ENCODE assay signal across 17 cellular contexts in the genomic region with DNA sequence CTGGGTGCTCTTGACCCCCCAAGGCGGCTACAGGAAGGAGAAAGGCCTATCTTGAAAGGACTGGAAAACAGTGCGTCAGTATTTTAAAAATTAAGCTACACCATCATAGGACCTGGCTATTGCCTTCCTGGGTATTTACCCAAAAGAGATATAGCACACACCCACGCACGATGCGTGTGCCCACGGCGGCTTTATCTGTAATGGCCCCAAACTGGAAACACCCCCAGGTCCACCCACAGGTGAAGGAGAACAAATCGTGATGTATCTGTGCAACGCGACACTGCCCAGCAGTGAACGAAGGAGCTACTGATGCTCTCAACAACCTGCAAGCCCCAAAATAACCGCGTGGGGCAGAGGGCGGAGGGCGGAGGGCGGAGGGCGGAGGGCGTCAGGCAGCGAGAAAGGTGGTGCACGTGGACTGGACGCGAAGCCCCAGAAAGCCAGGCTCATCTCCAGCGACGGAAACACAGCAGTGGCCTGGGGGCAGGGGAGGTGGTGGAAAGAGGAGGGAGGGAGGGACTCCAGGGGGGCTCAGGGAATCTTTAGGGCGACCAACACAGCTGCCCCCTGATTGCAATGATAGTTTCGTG. TPM values are rescaled to one million over a fixed set of nuclear protein-coding genes. Genes with fewer than 3 reads are reported as not detected.
DNase-seq lines count a peak whose midpoint lies in the region; ATAC-seq, FAIRE-seq and TF ChIP-seq lines count a peak whose summit lies in the region.
"Had no signal": no experiment of that assay in that cellular context is flagged by ENCODE, and none has a peak within 500 bp of the region (broad histone marks: within the 10 kb centered on the region; RNA-seq: fewer than 3 reads in every experiment).

No MANE protein-coding gene starts in this region.

- H3K4me3 ChIP-seq in A549 (no peak overlapping the region), PC-9 (no peak overlapping the region; the same call in 1 of the 2 replicates), HepG2 (replicated peaks in 1 of 3; ENCODE audit: insufficient read depth in 1 of 3, low read depth in 2 of 3, low read length in 3 of 3) (no peak overlapping the region)
- H3K4me3 ChIP-seq: gastrocnemius medialis, ovary, sigmoid colon had no signal

- ATAC-seq in A549 (no peak), HepG2 (no peak), GM19035 (IDR thresholded peaks at IDR 0.05; ENCODE audit: unreplicated experiment) (no peak)
- ATAC-seq: gastrocnemius medialis, Right ventricle myocardium inferior had no signal

- no peaks in the 10 kb centered on the region for H3K36me3 ChIP-seq in PC-9 (ENCODE audit: low read depth)
- H3K36me3 ChIP-seq in HepG2 (replicated peaks in 1 of 2; ENCODE audit: control insufficient read depth in 1 of 2, insufficient read depth in 2 of 2, low read length in 2 of 2): no peaks in the 10 kb centered on the region
- H3K36me3 ChIP-seq: brain microvascular endothelial cell, gastrocnemius medialis, ovary, sigmoid colon had no signal

- CTCF ChIA-PET in A549 (lab: Yijun Ruan, JAX) (interaction anchor here (0.6 to 1.5 kb wide), 9 partner anchors 8 to 177 kb away, joined by 3 to 9 read pairs (median 3); a partner anchor contains a TSS), PC-9 (lab: Charles Lee) (no interaction called here), HepG2 (lab: Yijun Ruan, JAX; ENCODE audit: low intra/inter-chr PET ratio, low total read pairs) (no interaction called here)

- H3K27me3 ChIP-seq in PC-9 (ENCODE audit: insufficient read depth, low read depth) (no peaks in the 10 kb centered on the region), HepG2 (ENCODE audit: control insufficient read depth in 1 of 2, insufficient read depth in 2 of 2, low read length in 2 of 2) (peaks cover 23 to 53% of the 10 kb centered on the region in 2 experiments)
- H3K27me3 ChIP-seq: brain microvascular endothelial cell, ovary had no signal

- TF ChIP-seq POLR2A in A549 (IDR thresholded peaks at IDR 0.05; ENCODE audit: low read length) (no peak), HepG2 (IDR thresholded peaks at IDR 0.05; ENCODE audit: insufficient read depth in 1 of 2, low read depth in 2 of 2, low read length in 2 of 2) (no peak)

- peaks cover 5 to 16% (median 9%) of the 10 kb centered on the region in 3 donors for H3K27me3 Mint-ChIP-seq in immature natural killer cell (ENCODE audit: low read depth in 3 of 3)
- H3K27me3 Mint-ChIP-seq: stimulated activated naive CD8-positive, alpha-beta T cell treated with anti-CD3 and anti-CD28 coated beads, Interleukin-15, amount 100 ng/mL, for 72 hours had no signal

- intact Hi-C loops in PC-9 (cut with micrococcal nuclease; ENCODE audit: unreplicated experiment): no loop called here
- intact Hi-C loops in HepG2 (cut with micrococcal nuclease; ENCODE audit: unreplicated experiment): no loop called here

- H3K9ac ChIP-seq in HepG2 (ENCODE audit: insufficient read depth, low read depth, low read length): no peak overlapping the region

- no peaks in the 10 kb centered on the region for H4K20me1 ChIP-seq in PC-9 (ENCODE audit: insufficient read depth)
- no peaks in the 10 kb centered on the region for H4K20me1 ChIP-seq in HepG2 (ENCODE audit: insufficient read depth, low read length)

- H3K4me1 ChIP-seq in A549 (peaks cover 15% of the 10 kb centered on the region; the same call in 2 of the 3 replicates), PC-9 (replicated peaks; ENCODE audit: insufficient read depth) (peaks cover 10% of the 10 kb centered on the region), HepG2 (ENCODE audit: insufficient read depth, low read length) (peaks cover 32% of the 10 kb centered on the region)
- H3K4me1 ChIP-seq: gastrocnemius medialis had no signal

- TF ChIP-seq EP300 in A549 (IDR thresholded peaks at IDR 0.05) (no peak), HepG2 (IDR thresholded peaks at IDR 0.05; ENCODE audit: low read depth in 2 of 2, low read length in 2 of 2) (no peak), HepG2 (CRISPR knock-in tag; IDR thresholded peaks at IDR 0.05; ENCODE audit: borderline replicate concordance) (no peak)

- H3K4me3 Mint-ChIP-seq in immature natural killer cell: peak overlapping the region; percentile 31 to 85 (median 56)

- H3K9me2 ChIP-seq in PC-9 (ENCODE audit: insufficient read depth): no peaks in the 10 kb centered on the region

- H3K4me1 Mint-ChIP-seq in immature natural killer cell: peaks cover 55 to 60% of the 10 kb centered on the region in 2 donors

- TF ChIP-seq RAD21 in A549 (conservative IDR thresholded peaks at IDR 0.05 in 1 of 2, IDR thresholded peaks at IDR 0.05 in 1 of 2) (no peak), HepG2 (CRISPR knock-in tag; IDR thresholded peaks at IDR 0.05) (no peak)

- 91% methylated on average over 26 of the region's 26 CpGs for WGBS in A549 (ENCODE audit: missing lambda C conversion rate)
- WGBS in HepG2 (ENCODE audit: low lambda C conversion rate): 60% methylated on average over 19 of the region's 26 CpGs

- H3K4me2 ChIP-seq in A549 (peak overlapping the region; percentile 40; the same call in 2 of the 3 replicates), PC-9 (peak overlapping the region; percentile 65), HepG2 (ENCODE audit: low read depth, low read length) (no peak overlapping the region)

- no peak for FAIRE-seq in A549 (lab: Jason Lieb, UNC)
- FAIRE-seq in HepG2 (lab: Jason Lieb, UNC): no peak
- FAIRE-seq: urothelium cell line had no signal

- H3K79me2 ChIP-seq in PC-9 (ENCODE audit: low read depth) (no peaks in the 10 kb centered on the region), HepG2 (ENCODE audit: insufficient read depth, low read length) (no peaks in the 10 kb centered on the region)

- in situ Hi-C loops in HepG2 (cut with HindIII; ENCODE audit: extremely low pct_ligation_motif_present, low pct_unique_long_range_greater_than_20kb): no loop called here

- no peak for TF ChIP-seq CTCF in A549 (IDR thresholded peaks at IDR 0.05)
- TF ChIP-seq CTCF in PC-9 (conservative IDR thresholded peaks at IDR 0.05): no peak
- no peak for TF ChIP-seq CTCF in HepG2 (CRISPR knock-in tag; IDR thresholded peaks at IDR 0.05)

- peaks cover 8% of the 10 kb centered on the region; the same call in 1 of the 2 replicates for H3F3A ChIP-seq in PC-9 (ENCODE audit: insufficient read depth, low read depth)

- H3K36me3 Mint-ChIP-seq in immature natural killer cell: no peaks in the 10 kb centered on the region

- no peak overlapping the region for H2AFZ ChIP-seq in PC-9
- H2AFZ ChIP-seq in HepG2 (ENCODE audit: low read length): no peak overlapping the region

- BruUV-seq in PC-9 (replicated peaks; lab: Mats Ljungman, UMichigan) (no TSS peak), HepG2 (replicated peaks; lab: Mats Ljungman, UMichigan) (no TSS peak)

- no peaks in the 10 kb centered on the region for H3K9me3 Mint-ChIP-seq in immature natural killer cell
- H3K9me3 Mint-ChIP-seq: stimulated activated naive CD8-positive, alpha-beta T cell treated with anti-CD3 and anti-CD28 coated beads, Interleukin-15, amount 100 ng/mL, for 72 hours had no signal

- peak overlapping the region; percentile 57 to 93 (median 66) for H3K27ac Mint-ChIP-seq in immature natural killer cell

- H3K27ac ChIP-seq in A549: peak overlapping the region in 1 of 2 experiments; percentile 75; a peak in 3 of 6 replicates
- H3K27ac ChIP-seq in PC-9: no peak overlapping the region
- no peak overlapping the region for H3K27ac ChIP-seq in HepG2 (ENCODE audit: extremely low read length, insufficient read depth, low read length)
- H3K27ac ChIP-seq: brain microvascular endothelial cell, gastrocnemius medialis, ovary, sigmoid colon, VCaP had no signal

- POLR2A ChIA-PET in A549 (lab: Yijun Ruan, JAX): no interaction called here
- POLR2A ChIA-PET in PC-9 (lab: Charles Lee; ENCODE audit: unreplicated experiment): interaction anchor here (1.0 kb wide), 1 partner anchor 11 kb away, joined by 3 read pairs; no protein-coding TSS in a partner anchor
- POLR2A ChIA-PET in HepG2 (lab: Yijun Ruan, JAX): interaction anchor here (0.7 kb wide), 1 partner anchor 74 kb away, joined by 5 read pairs; no protein-coding TSS in a partner anchor

- DNase-seq in A549 (ENCODE audit: low read depth in 1 of 2, low spot score in 1 of 2) (no peak), PC-9 (no peak), immature natural killer cell (no peak), DMS79 (lab: John Stamatoyannopoulos, UW) (no peak), HepG2 (ENCODE audit: low spot score) (no peak)
- DNase-seq: brain microvascular endothelial cell; dermis blood vessel endothelial cell; gastrocnemius medialis; NCI-H1048; NCI-H2081 treated with DMSO at 0.1 percent for 48 hours; ovary; sigmoid colon; stimulated activated naive CD8-positive, alpha-beta T cell treated with anti-CD3 and anti-CD28 coated beads, Interleukin-15, amount 100 ng/mL, for 72 hours had no signal

- H3K9me3 ChIP-seq in A549: no peaks in the 10 kb centered on the region
- H3K9me3 ChIP-seq in PC-9 (ENCODE audit: insufficient read depth, low read depth): no peaks in the 10 kb centered on the region
- H3K9me3 ChIP-seq in HepG2 (ENCODE audit: low read length): no peaks in the 10 kb centered on the region
- H3K9me3 ChIP-seq: gastrocnemius medialis, ovary, sigmoid colon had no signal

RNA-seq across cellular contexts. Expression of a gene that starts 12.4 kb away (rescaled TPM):
- polyA plus RNA-seq in A549 (2011; rRNA removed) (0.31 and 0.33 TPM in 2 replicates), A549 (2017; fragmentation: RNase III; extraction: RNeasy Plus Mini Kit Qiagen cat#74134 plus additional on column Dnase treatment) (0.18 to 0.34 TPM (median 0.26 TPM) in 3 replicates), immature natural killer cell (100 to 1,000 TPM in 2 of 3 donors, 10 to 100 TPM in 1; 93.2 to 201 (median 164) TPM), HepG2 (2011; rRNA removed) (0.31 and 0.50 TPM in 2 replicates)
- 0.50 and 0.61 TPM in 2 replicates for polyA plus RNA-seq in A549 (2012; cell fraction: cytosol; rRNA removed)
- 0.66 and 1.0 TPM in 2 replicates for polyA plus RNA-seq in A549 (2012; cell fraction: nucleus; rRNA removed)
- polyA minus RNA-seq in A549 (2011; rRNA and poly(A)+ RNA removed): not detected in 2 replicates
- total RNA-seq in PC-9 (2021) (1.7 and 2.0 TPM in 2 replicates), HepG2 (2016; rRNA removed; fragmentation: Illumina TruSeq; extraction: Trizol) (0.33 TPM in 1 of 2 replicates, not detected in the other)
- not detected in 2 replicates for total RNA-seq in HepG2 (2016; cell fraction: cytosol; rRNA removed; fragmentation: Illumina TruSeq; extraction: Trizol; ENCODE audit: low read depth)
- not detected in 2 replicates for total RNA-seq in HepG2 (2016; cell fraction: insoluble cytoplasmic fraction; rRNA removed; fragmentation: Illumina TruSeq; extraction: Trizol)
- not detected in 2 replicates for total RNA-seq in HepG2 (2016; cell fraction: membrane; rRNA removed; fragmentation: Illumina TruSeq; extraction: Trizol)
- total RNA-seq in HepG2 (2016; cell fraction: nucleus; rRNA removed; fragmentation: Illumina TruSeq; extraction: Trizol): not detected in 2 replicates
- 0.12 and 0.13 TPM in 2 replicates for polyA plus RNA-seq in HepG2 (2011; cell fraction: cytosol; rRNA removed)
- 0.90 and 1.8 TPM in 2 replicates for polyA plus RNA-seq in HepG2 (2011; cell fraction: nucleus; rRNA removed)
- polyA plus RNA-seq in HepG2 (2012): not detected in 2 replicates
- polyA plus RNA-seq in HepG2 (2016; cell fraction: cytosol; fragmentation: Illumina TruSeq; extraction: Trizol; ENCODE audit: low read depth): not detected in 2 replicates
- not detected in 2 replicates for polyA plus RNA-seq in HepG2 (2016; cell fraction: insoluble cytoplasmic fraction; fragmentation: Illumina TruSeq; extraction: Trizol; ENCODE audit: low read depth)
- polyA plus RNA-seq in HepG2 (2016; cell fraction: membrane; fragmentation: Illumina TruSeq; extraction: Trizol; ENCODE audit: low read depth): not detected in 2 replicates
- polyA plus RNA-seq in HepG2 (2016; cell fraction: nucleus; fragmentation: Illumina TruSeq; extraction: Trizol; ENCODE audit: insufficient read depth, low read depth): not detected in 2 replicates
- polyA minus RNA-seq in HepG2 (2011; rRNA and poly(A)+ RNA removed; ENCODE audit: low replicate concordance): 4.6 TPM in 1 of 2 replicates, not detected in the other
- polyA minus RNA-seq in HepG2 (2011; cell fraction: cytosol; rRNA and poly(A)+ RNA removed): not detected in 2 replicates
- not detected in 2 replicates for polyA minus RNA-seq in HepG2 (2011; cell fraction: nucleus; rRNA and poly(A)+ RNA removed)

RNA-seq across cellular contexts. Expression of a gene that starts 12.9 kb away (rescaled TPM):
- polyA plus RNA-seq in A549 (2011; rRNA removed) (0.74 and 1.8 TPM in 2 replicates), A549 (2017; fragmentation: RNase III; extraction: RNeasy Plus Mini Kit Qiagen cat#74134 plus additional on column Dnase treatment) (2.8 to 3.6 TPM (median 3.0 TPM) in 3 replicates), immature natural killer cell (not detected), HepG2 (2011; rRNA removed) (6.9 and 7.5 TPM in 2 replicates)
- 1.2 and 1.4 TPM in 2 replicates for polyA plus RNA-seq in A549 (2012; cell fraction: cytosol; rRNA removed)
- polyA plus RNA-seq in A549 (2012; cell fraction: nucleus; rRNA removed): 24.8 and 36.0 TPM in 2 replicates
- polyA minus RNA-seq in A549 (2011; rRNA and poly(A)+ RNA removed): 0.70 and 0.88 TPM in 2 replicates
- total RNA-seq in PC-9 (2021) (9.3 and 14.2 TPM in 2 replicates), HepG2 (2016; rRNA removed; fragmentation: Illumina TruSeq; extraction: Trizol) (1.2 and 3.4 TPM in 2 replicates)
- 0.97 TPM in 1 of 2 replicates, not detected in the other for total RNA-seq in HepG2 (2016; cell fraction: cytosol; rRNA removed; fragmentation: Illumina TruSeq; extraction: Trizol; ENCODE audit: low read depth)
- total RNA-seq in HepG2 (2016; cell fraction: insoluble cytoplasmic fraction; rRNA removed; fragmentation: Illumina TruSeq; extraction: Trizol): 0.89 and 3.4 TPM in 2 replicates
- total RNA-seq in HepG2 (2016; cell fraction: membrane; rRNA removed; fragmentation: Illumina TruSeq; extraction: Trizol): 1.1 and 1.4 TPM in 2 replicates
- 4.3 and 4.4 TPM in 2 replicates for total RNA-seq in HepG2 (2016; cell fraction: nucleus; rRNA removed; fragmentation: Illumina TruSeq; extraction: Trizol)
- 1.1 and 1.6 TPM in 2 replicates for polyA plus RNA-seq in HepG2 (2011; cell fraction: cytosol; rRNA removed)
- 68.8 and 75.7 TPM in 2 replicates for polyA plus RNA-seq in HepG2 (2011; cell fraction: nucleus; rRNA removed)
- 5.5 and 6.7 TPM in 2 replicates for polyA plus RNA-seq in HepG2 (2012)
- 0.62 and 0.70 TPM in 2 replicates for polyA plus RNA-seq in HepG2 (2016; cell fraction: cytosol; fragmentation: Illumina TruSeq; extraction: Trizol; ENCODE audit: low read depth)
- polyA plus RNA-seq in HepG2 (2016; cell fraction: insoluble cytoplasmic fraction; fragmentation: Illumina TruSeq; extraction: Trizol; ENCODE audit: low read depth): 1.5 and 1.7 TPM in 2 replicates
- 1.4 and 1.7 TPM in 2 replicates for polyA plus RNA-seq in HepG2 (2016; cell fraction: membrane; fragmentation: Illumina TruSeq; extraction: Trizol; ENCODE audit: low read depth)
- polyA plus RNA-seq in HepG2 (2016; cell fraction: nucleus; fragmentation: Illumina TruSeq; extraction: Trizol; ENCODE audit: insufficient read depth, low read depth): 23.3 and 27.4 TPM in 2 replicates
- polyA minus RNA-seq in HepG2 (2011; rRNA and poly(A)+ RNA removed; ENCODE audit: low replicate concordance): 3.2 and 7.0 TPM in 2 replicates
- 1.6 and 3.5 TPM in 2 replicates for polyA minus RNA-seq in HepG2 (2011; cell fraction: cytosol; rRNA and poly(A)+ RNA removed)
- polyA minus RNA-seq in HepG2 (2011; cell fraction: nucleus; rRNA and poly(A)+ RNA removed): 5.3 and 7.7 TPM in 2 replicates
- total RNA-seq: dermis blood vessel endothelial cell, gastrocnemius medialis had no signal

RNA-seq across cellular contexts. Expression of a gene that starts 17.9 kb away (rescaled TPM):
- polyA plus RNA-seq in A549 (2011; rRNA removed) (0.04 and 0.19 TPM in 2 replicates), A549 (2017; fragmentation: RNase III; extraction: RNeasy Plus Mini Kit Qiagen cat#74134 plus additional on column Dnase treatment) (0.05 to 0.08 TPM (median 0.08 TPM) in 3 replicates), immature natural killer cell (not detected), HepG2 (2011; rRNA removed) (not detected in 2 replicates)
- 0.01 and 0.04 TPM in 2 replicates for polyA plus RNA-seq in A549 (2012; cell fraction: cytosol; rRNA removed)
- 0.39 and 0.48 TPM in 2 replicates for polyA plus RNA-seq in A549 (2012; cell fraction: nucleus; rRNA removed)
- polyA minus RNA-seq in A549 (2011; rRNA and poly(A)+ RNA removed): not detected in 2 replicates
- total RNA-seq in PC-9 (2021) (0.41 and 0.43 TPM in 2 replicates), HepG2 (2016; rRNA removed; fragmentation: Illumina TruSeq; extraction: Trizol) (not detected in 2 replicates)
- total RNA-seq in HepG2 (2016; cell fraction: cytosol; rRNA removed; fragmentation: Illumina TruSeq; extraction: Trizol; ENCODE audit: low read depth): not detected in 2 replicates
- not detected in 2 replicates for total RNA-seq in HepG2 (2016; cell fraction: insoluble cytoplasmic fraction; rRNA removed; fragmentation: Illumina TruSeq; extraction: Trizol)
- not detected in 2 replicates for total RNA-seq in HepG2 (2016; cell fraction: membrane; rRNA removed; fragmentation: Illumina TruSeq; extraction: Trizol)
- not detected in 2 replicates for total RNA-seq in HepG2 (2016; cell fraction: nucleus; rRNA removed; fragmentation: Illumina TruSeq; extraction: Trizol)
- polyA plus RNA-seq in HepG2 (2011; cell fraction: cytosol; rRNA removed): not detected in 2 replicates
- polyA plus RNA-seq in HepG2 (2011; cell fraction: nucleus; rRNA removed): 0.40 and 0.43 TPM in 2 replicates
- polyA plus RNA-seq in HepG2 (2012): not detected in 2 replicates
- not detected in 2 replicates for polyA plus RNA-seq in HepG2 (2016; cell fraction: cytosol; fragmentation: Illumina TruSeq; extraction: Trizol; ENCODE audit: low read depth)
- polyA plus RNA-seq in HepG2 (2016; cell fraction: insoluble cytoplasmic fraction; fragmentation: Illumina TruSeq; extraction: Trizol; ENCODE audit: low read depth): not detected in 2 replicates
- not detected in 2 replicates for polyA plus RNA-seq in HepG2 (2016; cell fraction: membrane; fragmentation: Illumina TruSeq; extraction: Trizol; ENCODE audit: low read depth)
- not detected in 2 replicates for polyA plus RNA-seq in HepG2 (2016; cell fraction: nucleus; fragmentation: Illumina TruSeq; extraction: Trizol; ENCODE audit: insufficient read depth, low read depth)
- polyA minus RNA-seq in HepG2 (2011; rRNA and poly(A)+ RNA removed; ENCODE audit: low replicate concordance): 3.1 TPM in 1 of 2 replicates, not detected in the other
- polyA minus RNA-seq in HepG2 (2011; cell fraction: cytosol; rRNA and poly(A)+ RNA removed): not detected in 2 replicates
- polyA minus RNA-seq in HepG2 (2011; cell fraction: nucleus; rRNA and poly(A)+ RNA removed): 0.13 and 0.25 TPM in 2 replicates
- total RNA-seq: dermis blood vessel endothelial cell had no signal

RNA-seq across cellular contexts. Expression of a gene that starts 19.9 kb away (rescaled TPM):
- polyA plus RNA-seq in A549 (2011; rRNA removed): 0.41 and 0.45 TPM in 2 replicates
- 1.2 TPM in 2 replicates for polyA plus RNA-seq in A549 (2012; cell fraction: cytosol; rRNA removed)
- 3.6 and 7.5 TPM in 2 replicates for polyA plus RNA-seq in A549 (2012; cell fraction: nucleus; rRNA removed)
- polyA plus RNA-seq in A549 (2017; fragmentation: RNase III; extraction: RNeasy Plus Mini Kit Qiagen cat#74134 plus additional on column Dnase treatment): 1.1 to 1.3 TPM (median 1.1 TPM) in 3 replicates
- not detected in 2 replicates for polyA minus RNA-seq in A549 (2011; rRNA and poly(A)+ RNA removed)
- 2.3 and 4.4 TPM in 2 replicates for total RNA-seq in PC-9 (2021)
- polyA plus RNA-seq in immature natural killer cell: 1 to 10 TPM; 1.7 to 5.1 (median 2.1) TPM
- total RNA-seq in HepG2 (2016; rRNA removed; fragmentation: Illumina TruSeq; extraction: Trizol): 2.0 and 4.9 TPM in 2 replicates
- total RNA-seq in HepG2 (2016; cell fraction: cytosol; rRNA removed; fragmentation: Illumina TruSeq; extraction: Trizol; ENCODE audit: low read depth): 1.2 and 2.9 TPM in 2 replicates
- total RNA-seq in HepG2 (2016; cell fraction: insoluble cytoplasmic fraction; rRNA removed; fragmentation: Illumina TruSeq; extraction: Trizol): 1.4 and 4.7 TPM in 2 replicates
- 2.1 and 3.5 TPM in 2 replicates for total RNA-seq in HepG2 (2016; cell fraction: membrane; rRNA removed; fragmentation: Illumina TruSeq; extraction: Trizol)
- 6.1 and 7.0 TPM in 2 replicates for total RNA-seq in HepG2 (2016; cell fraction: nucleus; rRNA removed; fragmentation: Illumina TruSeq; extraction: Trizol)
- polyA plus RNA-seq in HepG2 (2011; rRNA removed): 12.8 and 18.3 TPM in 2 replicates
- 8.9 and 13.0 TPM in 2 replicates for polyA plus RNA-seq in HepG2 (2011; cell fraction: cytosol; rRNA removed)
- polyA plus RNA-seq in HepG2 (2011; cell fraction: nucleus; rRNA removed): 94.5 and 107 TPM in 2 replicates
- polyA plus RNA-seq in HepG2 (2012): 15.3 and 17.5 TPM in 2 replicates
- polyA plus RNA-seq in HepG2 (2016; cell fraction: cytosol; fragmentation: Illumina TruSeq; extraction: Trizol; ENCODE audit: low read depth): 2.1 and 2.6 TPM in 2 replicates
- polyA plus RNA-seq in HepG2 (2016; cell fraction: insoluble cytoplasmic fraction; fragmentation: Illumina TruSeq; extraction: Trizol; ENCODE audit: low read depth): 2.3 and 2.4 TPM in 2 replicates
- polyA plus RNA-seq in HepG2 (2016; cell fraction: membrane; fragmentation: Illumina TruSeq; extraction: Trizol; ENCODE audit: low read depth): 2.2 and 3.1 TPM in 2 replicates
- polyA plus RNA-seq in HepG2 (2016; cell fraction: nucleus; fragmentation: Illumina TruSeq; extraction: Trizol; ENCODE audit: insufficient read depth, low read depth): 10.1 and 13.4 TPM in 2 replicates
- 0.70 and 11.9 TPM in 2 replicates for polyA minus RNA-seq in HepG2 (2011; rRNA and poly(A)+ RNA removed; ENCODE audit: low replicate concordance)
- polyA minus RNA-seq in HepG2 (2011; cell fraction: cytosol; rRNA and poly(A)+ RNA removed): 3.6 and 6.2 TPM in 2 replicates
- 7.0 and 7.2 TPM in 2 replicates for polyA minus RNA-seq in HepG2 (2011; cell fraction: nucleus; rRNA and poly(A)+ RNA removed)
- total RNA-seq: dermis blood vessel endothelial cell, sigmoid colon had no signal

RNA-seq across cellular contexts. Expression of a gene that starts 20.4 kb away (rescaled TPM):
- 37.3 and 37.5 TPM in 2 replicates for polyA plus RNA-seq in A549 (2011; rRNA removed)
- 101 and 139 TPM in 2 replicates for polyA plus RNA-seq in A549 (2012; cell fraction: cytosol; rRNA removed)
- 343 and 496 TPM in 2 replicates for polyA plus RNA-seq in A549 (2012; cell fraction: nucleus; rRNA removed)
- 59.3 to 61.4 TPM (median 59.5 TPM) in 3 replicates for polyA plus RNA-seq in A549 (2017; fragmentation: RNase III; extraction: RNeasy Plus Mini Kit Qiagen cat#74134 plus additional on column Dnase treatment)
- 54.3 and 84.8 TPM in 2 replicates for polyA minus RNA-seq in A549 (2011; rRNA and poly(A)+ RNA removed)
- total RNA-seq in PC-9 (2021): 101 and 125 TPM in 2 replicates
- 100 to 1,000 TPM; 120 to 211 (median 120) TPM for polyA plus RNA-seq in immature natural killer cell
- 47.4 and 60.4 TPM in 2 replicates for total RNA-seq in HepG2 (2016; rRNA removed; fragmentation: Illumina TruSeq; extraction: Trizol)
- total RNA-seq in HepG2 (2016; cell fraction: cytosol; rRNA removed; fragmentation: Illumina TruSeq; extraction: Trizol; ENCODE audit: low read depth): 101 and 115 TPM in 2 replicates
- 43.2 and 63.0 TPM in 2 replicates for total RNA-seq in HepG2 (2016; cell fraction: insoluble cytoplasmic fraction; rRNA removed; fragmentation: Illumina TruSeq; extraction: Trizol)
- 157 and 168 TPM in 2 replicates for total RNA-seq in HepG2 (2016; cell fraction: membrane; rRNA removed; fragmentation: Illumina TruSeq; extraction: Trizol)
- total RNA-seq in HepG2 (2016; cell fraction: nucleus; rRNA removed; fragmentation: Illumina TruSeq; extraction: Trizol): 38.4 and 45.7 TPM in 2 replicates
- 52.0 and 76.2 TPM in 2 replicates for polyA plus RNA-seq in HepG2 (2011; rRNA removed)
- 70.1 and 111 TPM in 2 replicates for polyA plus RNA-seq in HepG2 (2011; cell fraction: cytosol; rRNA removed)
- 318 and 399 TPM in 2 replicates for polyA plus RNA-seq in HepG2 (2011; cell fraction: nucleus; rRNA removed)
- polyA plus RNA-seq in HepG2 (2012): 33.4 and 43.8 TPM in 2 replicates
- polyA plus RNA-seq in HepG2 (2016; cell fraction: cytosol; fragmentation: Illumina TruSeq; extraction: Trizol; ENCODE audit: low read depth): 106 and 116 TPM in 2 replicates
- polyA plus RNA-seq in HepG2 (2016; cell fraction: insoluble cytoplasmic fraction; fragmentation: Illumina TruSeq; extraction: Trizol; ENCODE audit: low read depth): 41.2 and 50.1 TPM in 2 replicates
- polyA plus RNA-seq in HepG2 (2016; cell fraction: membrane; fragmentation: Illumina TruSeq; extraction: Trizol; ENCODE audit: low read depth): 127 and 134 TPM in 2 replicates
- 94.3 and 97.4 TPM in 2 replicates for polyA plus RNA-seq in HepG2 (2016; cell fraction: nucleus; fragmentation: Illumina TruSeq; extraction: Trizol; ENCODE audit: insufficient read depth, low read depth)
- 183 and 195 TPM in 2 replicates for polyA minus RNA-seq in HepG2 (2011; rRNA and poly(A)+ RNA removed; ENCODE audit: low replicate concordance)
- 55.6 and 63.5 TPM in 2 replicates for polyA minus RNA-seq in HepG2 (2011; cell fraction: cytosol; rRNA and poly(A)+ RNA removed)
- polyA minus RNA-seq in HepG2 (2011; cell fraction: nucleus; rRNA and poly(A)+ RNA removed): 34.1 and 36.8 TPM in 2 replicates

Comparison
In these comparisons a context has a peak if more than half of its experiments do, and no peak if none do; other contexts are left out.
1. RNA of a gene that starts 12.4 kb away (polyA plus RNA-seq): 93.2 to 201 TPM in immature natural killer cell; 0.12 to 1.8 TPM in HepG2 and 0.18 to 1.0 TPM in A549; every median in the first group is over 10 times any median in the second.